1 cellular context compared by ENCODE assay signal in genomic region chr7:36475011-36475342, GRCh38.
TF ChIP-seq lines count a peak whose summit lies in the region.

No MANE protein-coding gene starts in this region.

TF ChIP-seq in K562, 482 proteins besides CTCF, POLR2A, EP300 and RAD21 (continued from another document):
- TF ChIP-seq RREB1 (CRISPR knock-in tag; IDR thresholded peaks at IDR 0.05) (no peak), BRCA1 (IDR thresholded peaks at IDR 0.05) (no peak), BRCA1 (CRISPR knock-in tag; IDR thresholded peaks at IDR 0.05) (no peak), ZNF174 (CRISPR knock-in tag; IDR thresholded peaks at IDR 0.05) (no peak)
